9 cellular contexts compared by ENCODE assay signal in the genomic region with DNA sequence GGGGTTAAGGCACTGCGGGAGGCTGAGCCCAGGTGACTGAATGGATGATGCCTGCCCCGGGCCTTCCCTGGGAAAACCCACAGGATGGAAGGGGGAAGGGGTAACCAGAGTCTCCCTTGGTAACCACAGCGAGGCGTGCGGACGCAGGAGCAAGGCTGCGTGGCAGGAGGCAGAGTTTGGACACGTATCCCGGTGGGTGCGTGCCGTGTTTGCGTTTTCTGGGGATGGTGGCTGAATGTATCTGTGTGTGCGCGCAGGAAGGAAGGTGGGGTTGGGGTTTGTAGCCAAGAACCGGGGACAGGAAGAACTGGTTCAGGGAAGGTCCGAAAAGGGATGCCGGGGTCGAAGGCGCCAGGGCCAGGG. TPM values are rescaled to one million over a fixed set of nuclear protein-coding genes. Genes with fewer than 3 reads are reported as not detected.
DNase-seq lines count a peak whose midpoint lies in the region; ATAC-seq and TF ChIP-seq lines count a peak whose summit lies in the region.
"Had no signal": no experiment of that assay in that cellular context is flagged by ENCODE, and none has a peak within 500 bp of the region (broad histone marks: within the 10 kb centered on the region; RNA-seq: fewer than 3 reads in every experiment).

No MANE protein-coding gene starts in this region.

- no peak for ATAC-seq in GM21423 (IDR thresholded peaks at IDR 0.05; ENCODE audit: unreplicated experiment)
- no peak for ATAC-seq in GM18498 (IDR thresholded peaks at IDR 0.05; ENCODE audit: unreplicated experiment)
- ATAC-seq in HG03565 (IDR thresholded peaks at IDR 0.05; ENCODE audit: unreplicated experiment), result no peak

- H3K4me1 ChIP-seq in BE2C, result peaks cover 8% of the 10 kb centered on the region

- DNase-seq in BE2C (peak; percentile 37), M059J (ENCODE audit: low read depth) (peak; percentile 71), dermis blood vessel endothelial cell (peak; percentile 33), neural crest cell (ENCODE audit: low read depth, low spot score) (no peak), AG08395 (ENCODE audit: low spot score) (no peak)
- DNase-seq: MM.1S had no signal

- no peaks in the 10 kb centered on the region for H3K36me3 ChIP-seq in BE2C

- H3K4me1 Mint-ChIP-seq in neural crest cell, result peaks cover 36% of the 10 kb centered on the region

- peaks cover 74% of the 10 kb centered on the region for H3K27me3 Mint-ChIP-seq in neural crest cell (ENCODE audit: low read depth)

- H3K27me3 ChIP-seq in BE2C, result no peaks in the 10 kb centered on the region

- no peak overlapping the region for H3K27ac Mint-ChIP-seq in neural crest cell (ENCODE audit: unreplicated experiment)

- no peaks in the 10 kb centered on the region for H3K36me3 Mint-ChIP-seq in neural crest cell (ENCODE audit: low read depth)

- peak overlapping the region; percentile 89 for H3K4me3 Mint-ChIP-seq in neural crest cell

- no peaks in the 10 kb centered on the region for H3K9me3 ChIP-seq in BE2C

- no peaks in the 10 kb centered on the region for H3K9me3 Mint-ChIP-seq in neural crest cell

- H3K4me3 ChIP-seq in BE2C (ENCODE audit: low read depth, low read length), result peak overlapping the region; percentile 79

- TF ChIP-seq CTCF in BE2C (IDR thresholded peaks at IDR 0.05; ENCODE audit: low read depth, low read length) (no peak), neural crest cell (conservative IDR thresholded peaks at IDR 0.05) (no peak)

RNA-seq across cellular contexts. Expression of a gene that starts 1.8 kb away (rescaled TPM):
- polyA plus RNA-seq in BE2C (2012; ENCODE audit: insufficient read depth, insufficient read length, low read depth), result 1.9 TPM
- total RNA-seq in M059J (2014; rRNA removed; shearing (Covaris generic)), result 11.8 and 20.8 TPM in 2 replicates
- total RNA-seq in dermis blood vessel endothelial cell (0.88 and 1.4 TPM in 2 replicates), neural crest cell (17.8 and 21.7 TPM in 2 replicates)

Comparison
In these comparisons a context has a peak if more than half of its experiments do, and no peak if none do; other contexts are left out.
1. DNase-seq: peak in BE2C (single experiment), M059J (single experiment) and dermis blood vessel endothelial cell (single experiment); none in neural crest cell (single experiment) and AG08395 (single experiment).